8 cellular contexts compared by ENCODE assay signal in the genomic region with DNA sequence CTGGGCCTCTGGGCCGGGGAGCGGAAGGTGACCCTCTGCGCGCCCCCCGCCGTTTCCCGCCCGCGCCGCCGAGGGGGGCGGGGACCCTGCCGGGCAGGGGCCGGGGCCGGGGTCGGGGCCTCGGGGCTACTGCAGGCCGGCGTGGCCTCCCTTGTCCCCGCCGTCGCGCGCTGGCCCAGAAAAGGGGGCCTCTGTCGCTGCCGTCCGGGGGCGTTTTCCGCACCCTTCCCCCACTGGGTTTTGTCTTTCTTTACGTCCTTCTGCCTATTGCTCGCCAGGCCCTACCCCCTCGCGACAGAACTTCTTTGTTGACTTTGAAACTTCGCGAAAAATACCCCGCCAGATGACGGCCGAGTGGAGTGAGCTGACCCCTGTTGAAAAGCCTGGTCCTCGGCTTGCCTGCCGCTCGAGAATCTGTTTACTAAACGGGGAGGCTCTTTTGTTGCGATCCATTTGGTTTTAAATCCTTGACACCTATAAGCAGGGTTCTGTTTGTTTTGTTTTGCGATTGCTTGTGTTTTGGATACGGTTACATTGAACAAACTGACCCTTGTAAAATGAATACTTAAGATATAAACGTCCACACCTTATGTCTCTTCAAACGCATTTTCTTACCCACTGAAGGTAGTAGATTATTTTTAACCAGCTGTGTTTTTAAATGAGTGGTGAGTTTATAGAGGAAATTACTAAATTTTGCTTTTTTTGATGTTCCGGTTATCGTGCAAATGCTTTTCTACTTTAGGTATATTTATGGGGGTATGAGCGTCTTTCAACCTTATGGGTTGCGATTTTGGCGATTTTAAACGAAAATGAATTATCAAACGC. TPM values are rescaled to one million over a fixed set of nuclear protein-coding genes. Genes with fewer than 3 reads are reported as not detected.
DNase-seq lines count a peak whose midpoint lies in the region; ATAC-seq, FAIRE-seq and TF ChIP-seq lines count a peak whose summit lies in the region.

No MANE protein-coding gene starts in this region.

- FAIRE-seq in keratinocyte (lab: Jason Lieb, UNC): no peak

- ATAC-seq in GM21528 (IDR thresholded peaks at IDR 0.05; ENCODE audit: low FRiP score, unreplicated experiment) (peak; percentile 22), T-cell (replicated peaks in 1 of 4) (peak in 3 of 4 experiments; percentile 5 to 15 (median 9))

- dilution Hi-C loops in keratinocyte (cut with MboI; ENCODE audit: extremely low pct_ligation_motif_present, low sequenced_read_pairs): no loop called here

- H3K9ac ChIP-seq in keratinocyte (ENCODE audit: control insufficient read depth, extremely low read depth, insufficient read depth, low read length): peak overlapping the region; percentile 96

- peaks cover 27% of the 10 kb centered on the region for H3K4me1 ChIP-seq in keratinocyte (ENCODE audit: control insufficient read depth, extremely low read depth, insufficient read depth, low read length)

- H3K4me1 Mint-ChIP-seq in T-cell: peaks cover 49 to 52% (median 50%) of the 10 kb centered on the region in 3 donors

- peak overlapping the region; percentile 43 for H2AFZ ChIP-seq in keratinocyte (ENCODE audit: control insufficient read depth, low read length)

- H3K9me1 ChIP-seq in keratinocyte (ENCODE audit: control insufficient read depth, extremely low read depth, insufficient read depth, low read length): no peaks in the 10 kb centered on the region

- in situ Hi-C loops in brain microvascular endothelial cell (cut with HindIII; ENCODE audit: low pct_ligation_motif_present, low sequenced_read_pairs): no loop called here

- no peaks in the 10 kb centered on the region for H3K27me3 Mint-ChIP-seq in T-cell

- H3K4me3 ChIP-seq in Jurkat, Clone E6-1 (ENCODE audit: low read length): peak overlapping the region; percentile 79
- H3K4me3 ChIP-seq in brain microvascular endothelial cell (ENCODE audit: low read depth, low read length) (peak overlapping the region; percentile 84), keratinocyte (ENCODE audit: control insufficient read depth in 2 of 3, extremely low read depth in 1 of 3, insufficient read depth in 2 of 3, low read depth in 1 of 3, low read length in 3 of 3) (peak overlapping the region; percentile 70 to 90 (median 72))

- peaks cover 3% of the 10 kb centered on the region for H3K36me3 Mint-ChIP-seq in T-cell

- H3K27ac Mint-ChIP-seq in T-cell: peak overlapping the region; percentile 97 to 98

- H3K79me2 ChIP-seq in keratinocyte (ENCODE audit: control insufficient read depth, insufficient read depth, low read length): peaks cover 55% of the 10 kb centered on the region

- DNase-seq in DMS114 treated with DMSO at 0.1 percent for 48 hours (lab: John Stamatoyannopoulos, UW; ENCODE audit: unreplicated experiment): peak; percentile 52
- DNase-seq in Jurkat, Clone E6-1 (ENCODE audit: low read depth, low spot score): no peak
- DNase-seq in T-cell: peak in 24 of 34 experiments; percentile 10 to 49 (median 28)
- peak; percentile 41 for DNase-seq in brain microvascular endothelial cell
- no peak for DNase-seq in keratinocyte (ENCODE audit: low read depth, low spot score)
- DNase-seq in stimulated activated CD4-positive, alpha-beta T cell treated with anti-CD3 and anti-CD28 coated beads, Interleukin-2, amount 100 ng/mL, for 4 hours (ENCODE audit: low read depth): peak; percentile 39
- DNase-seq in NCI-H187 (lab: John Stamatoyannopoulos, UW): no peak

- H3K4me2 ChIP-seq in keratinocyte (ENCODE audit: control insufficient read depth, extremely low read depth, insufficient read depth, low read depth, low read length): peak overlapping the region; percentile 88

- CTCF ChIA-PET in T-cell (lab: Charles Lee): interaction anchor here (0.6 to 1.1 kb wide), 4 partner anchors 12 to 83 kb away, joined by 3 read pairs; no protein-coding TSS in a partner anchor

- H3K27ac ChIP-seq in brain microvascular endothelial cell: peak overlapping the region; percentile 93
- H3K27ac ChIP-seq in keratinocyte (ENCODE audit: control insufficient read depth, insufficient read depth, low read length): peak overlapping the region; percentile 97

- H3K4me3 Mint-ChIP-seq in T-cell: peak overlapping the region; percentile 98 to 100 (median 99)

- TF ChIP-seq CTCF in brain microvascular endothelial cell (IDR thresholded peaks at IDR 0.05; ENCODE audit: low read depth, low read length, missing control alignments): peak; percentile 5
- TF ChIP-seq CTCF in keratinocyte (optimal IDR thresholded peaks at IDR 0.05 in 1 of 3, IDR thresholded peaks at IDR 0.05 in 1 of 3, conservative IDR thresholded peaks at IDR 0.05 in 1 of 3; ENCODE audit: extremely low read depth in 1 of 3, insufficient read depth in 2 of 3, low read length in 3 of 3): no peak

- no peaks in the 10 kb centered on the region for H3K9me3 Mint-ChIP-seq in T-cell

- no peaks in the 10 kb centered on the region for H3K9me3 ChIP-seq in keratinocyte (ENCODE audit: control insufficient read depth, low read depth, low read length)

- no peaks in the 10 kb centered on the region for H3K36me3 ChIP-seq in brain microvascular endothelial cell (replicated peaks)
- no peaks in the 10 kb centered on the region for H3K36me3 ChIP-seq in keratinocyte (ENCODE audit: control insufficient read depth in 2 of 2, extremely low read depth in 1 of 2, insufficient read depth in 2 of 2, low read length in 2 of 2)

- no peaks in the 10 kb centered on the region for H3K27me3 ChIP-seq in brain microvascular endothelial cell (replicated peaks)
- no peaks in the 10 kb centered on the region for H3K27me3 ChIP-seq in keratinocyte (ENCODE audit: control insufficient read depth, extremely low read depth, insufficient read depth, low read length)

- POLR2A ChIA-PET in T-cell (lab: Charles Lee): interaction anchor here (0.6 to 1.4 kb wide), 7 partner anchors 13 to 407 kb away, joined by 3 to 6 read pairs (median 3); a partner anchor contains a TSS

- H4K20me1 ChIP-seq in keratinocyte (ENCODE audit: control insufficient read depth, extremely low read depth, insufficient read depth, low read length): peaks cover 2% of the 10 kb centered on the region

RNA-seq across cellular contexts. Expression of a gene that starts 0.8 kb away (rescaled TPM):
- polyA plus RNA-seq in Jurkat, Clone E6-1 (2012; ENCODE audit: insufficient read depth, insufficient read length): 164 TPM
- 100 to 1,000 TPM; 146 to 185 (median 167) TPM for total RNA-seq in T-cell
- 92.6 to 196 TPM (median 174 TPM) in 3 replicates for polyA plus RNA-seq in keratinocyte
- polyA plus RNA-seq in keratinocyte (2011; ENCODE audit: low read depth): 40.3 TPM
- polyA plus RNA-seq in keratinocyte (2011; cell fraction: cytosol; rRNA removed): 16.5 and 34.1 TPM in 2 replicates
- polyA plus RNA-seq in keratinocyte (2011; cell fraction: nucleus; rRNA removed): 240 and 286 TPM in 2 replicates
- polyA plus RNA-seq in keratinocyte (2012; ENCODE audit: low replicate concordance): 66.5 and 72.3 TPM in 2 replicates
- polyA minus RNA-seq in keratinocyte: 150 to 372 TPM (median 305 TPM) in 3 replicates
- 107 TPM for polyA minus RNA-seq in keratinocyte (2011; cell fraction: cytosol; rRNA and poly(A)+ RNA removed)
- 256 and 714 TPM in 2 replicates for polyA minus RNA-seq in keratinocyte (2011; cell fraction: nucleus; rRNA and poly(A)+ RNA removed)

RNA-seq across cellular contexts. Expression of a gene that starts 46.6 kb away (rescaled TPM):
- polyA plus RNA-seq in Jurkat, Clone E6-1 (2012; ENCODE audit: insufficient read depth, insufficient read length): not detected
- 1 to 10 TPM in 2 of 5 donors, under 1 TPM in 3; 0.19 to 1.2 (median 0.80) TPM for total RNA-seq in T-cell
- 5.2 to 12.6 TPM (median 9.1 TPM) in 3 replicates for polyA plus RNA-seq in keratinocyte
- 0.19 TPM for polyA plus RNA-seq in keratinocyte (2011; ENCODE audit: low read depth)
- 6.8 and 9.8 TPM in 2 replicates for polyA plus RNA-seq in keratinocyte (2011; cell fraction: cytosol; rRNA removed)
- 3.9 and 4.5 TPM in 2 replicates for polyA plus RNA-seq in keratinocyte (2011; cell fraction: nucleus; rRNA removed)
- polyA plus RNA-seq in keratinocyte (2012; ENCODE audit: low replicate concordance): 0.93 and 11.2 TPM in 2 replicates
- polyA minus RNA-seq in keratinocyte: 3.7 to 10.8 TPM (median 6.7 TPM) in 3 replicates
- polyA minus RNA-seq in keratinocyte (2011; cell fraction: cytosol; rRNA and poly(A)+ RNA removed): 15.5 TPM
- 2.8 and 3.8 TPM in 2 replicates for polyA minus RNA-seq in keratinocyte (2011; cell fraction: nucleus; rRNA and poly(A)+ RNA removed)

Comparison
In these comparisons a context has a peak if more than half of its experiments do, and no peak if none do; other contexts are left out.
1. DNase-seq: peak in DMS114 treated with DMSO at 0.1 percent for 48 hours (single experiment), T-cell (24 of 34), brain microvascular endothelial cell (single experiment) and stimulated activated CD4-positive, alpha-beta T cell treated with anti-CD3 and anti-CD28 coated beads, Interleukin-2, amount 100 ng/mL, for 4 hours (single experiment); none in Jurkat, Clone E6-1 (single experiment), keratinocyte (single experiment) and NCI-H187 (0 of 2).
2. Peak in every context shown above with its lines, with median percentiles within 50 percentile points of each other: H3K4me3 ChIP-seq.